ENCODE assay signal across 12 cellular contexts in the genomic region with DNA sequence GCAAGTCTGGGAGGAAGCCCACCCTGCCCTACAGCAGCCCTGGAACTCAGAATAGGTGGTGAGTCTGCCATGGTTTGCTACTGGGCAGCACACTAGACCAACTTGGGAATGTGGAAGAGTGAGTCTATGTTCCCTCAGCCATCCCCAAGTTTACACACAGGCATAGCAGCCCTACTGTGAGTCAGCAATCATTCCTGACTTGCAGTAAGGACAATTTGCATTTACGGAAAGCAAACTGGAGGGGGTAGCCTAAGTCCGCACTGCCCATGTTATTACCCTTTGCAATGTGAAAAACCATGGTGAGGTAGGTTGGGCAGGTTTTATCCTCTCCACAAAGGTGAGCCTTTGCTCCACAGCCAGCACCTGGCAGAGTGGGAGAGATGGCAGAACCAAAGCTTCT. TPM values are rescaled to one million over a fixed set of nuclear protein-coding genes. Genes with fewer than 3 reads are reported as not detected.
DNase-seq lines count a peak whose midpoint lies in the region; ATAC-seq, FAIRE-seq and TF ChIP-seq lines count a peak whose summit lies in the region.
"Had no signal": no experiment of that assay in that cellular context is flagged by ENCODE, and none has a peak within 500 bp of the region (broad histone marks: within the 10 kb centered on the region; RNA-seq: fewer than 3 reads in every experiment).

No MANE protein-coding gene starts in this region.

- peaks cover 58% of the 10 kb centered on the region for H3K9me1 ChIP-seq in IMR-90 (ENCODE audit: insufficient read depth, low read length)

- BruUV-seq in IMR-90 (replicated peaks; lab: Mats Ljungman, UMichigan): no TSS peak

- H3K56ac ChIP-seq in IMR-90 (ENCODE audit: extremely low read depth, insufficient read depth, low read length): no peak overlapping the region

- H2AK9ac ChIP-seq in IMR-90 (replicated peaks; ENCODE audit: low read depth, low read length, poor library complexity): no peak overlapping the region

- peaks cover 68% of the 10 kb centered on the region for H3K4me1 Mint-ChIP-seq in CD4-positive, alpha-beta T cell (ENCODE audit: low read depth)
- H3K4me1 Mint-ChIP-seq in astrocyte (ENCODE audit: low read depth, unreplicated experiment) (peaks cover 29% of the 10 kb centered on the region), natural killer cell (peaks cover 56 to 70% of the 10 kb centered on the region in 2 donors)

- H4K8ac ChIP-seq in IMR-90 (ENCODE audit: low read depth in 2 of 2, low read length in 2 of 2): no peak overlapping the region

- no peaks in the 10 kb centered on the region for H3K9me3 Mint-ChIP-seq in CD4-positive, alpha-beta T cell
- H3K9me3 Mint-ChIP-seq in astrocyte (ENCODE audit: unreplicated experiment) (no peaks in the 10 kb centered on the region), natural killer cell (no peaks in the 10 kb centered on the region)

- intact Hi-C loops in CD4-positive, alpha-beta T cell (cut with DNase I, micrococcal nuclease): no loop called here
- intact Hi-C loops in IMR-90 (cut with micrococcal nuclease) (no loop called here), natural killer cell (cut with micrococcal nuclease) (loop anchor here (2.0 kb wide), 2 partner anchors 32 to 54 kb away; a partner anchor contains a TSS)

- CTCF ChIA-PET in CD4-positive, alpha-beta T cell (lab: Charles Lee): interaction anchor here (1.1 to 2.4 kb wide), 3 partner anchors 12 to 33 kb away, joined by 4 to 45 read pairs (median 11); a partner anchor contains a TSS
- CTCF ChIA-PET in IMR-90 (lab: Yijun Ruan, JAX): interaction anchor here (0.6 kb wide), 1 partner anchor 83 kb away, joined by 4 read pairs; no protein-coding TSS in a partner anchor

- H2BK15ac ChIP-seq in IMR-90 (ENCODE audit: low read depth, low read length): no peak overlapping the region

- H2BK5ac ChIP-seq in IMR-90 (ENCODE audit: low read depth, low read length, poor library complexity, severe bottlenecking): no peak overlapping the region

- H3K27ac Mint-ChIP-seq in CD4-positive, alpha-beta T cell: peak overlapping the region; percentile 91
- H3K27ac Mint-ChIP-seq in astrocyte (ENCODE audit: unreplicated experiment) (no peak overlapping the region), natural killer cell (peak overlapping the region; percentile 97 to 99)
- H3K27ac Mint-ChIP-seq: progenitor cell of endocrine pancreas had no signal

- no peaks in the 10 kb centered on the region for H3K27me3 ChIP-seq in CD4-positive, alpha-beta T cell (ENCODE audit: control insufficient read depth, insufficient read depth, low read length)
- H3K27me3 ChIP-seq in IMR-90 (ENCODE audit: control insufficient read depth, insufficient read depth, low read length): no peaks in the 10 kb centered on the region
- H3K27me3 ChIP-seq in astrocyte (ENCODE audit: insufficient read depth, low read length): no peaks in the 10 kb centered on the region
- H3K27me3 ChIP-seq: tibial artery had no signal

- no peak for TF ChIP-seq RAD21 in IMR-90 (IDR thresholded peaks at IDR 0.05; ENCODE audit: low read length)

- H3K27me3 Mint-ChIP-seq in CD4-positive, alpha-beta T cell: no peaks in the 10 kb centered on the region
- H3K27me3 Mint-ChIP-seq in astrocyte (ENCODE audit: low read depth, unreplicated experiment) (no peaks in the 10 kb centered on the region), natural killer cell (ENCODE audit: low read depth in 2 of 2) (no peaks in the 10 kb centered on the region)
- H3K27me3 Mint-ChIP-seq: progenitor cell of endocrine pancreas had no signal

- no peaks in the 10 kb centered on the region for H3K9me3 ChIP-seq in CD4-positive, alpha-beta T cell (ENCODE audit: control insufficient read depth, low read length)
- H3K9me3 ChIP-seq in IMR-90 (ENCODE audit: control insufficient read depth, insufficient read depth, low read length): no peaks in the 10 kb centered on the region
- no peaks in the 10 kb centered on the region for H3K9me3 ChIP-seq in astrocyte (ENCODE audit: insufficient read depth, low read depth, low read length)
- H3K9me3 ChIP-seq: tibial artery had no signal

- dilution Hi-C loops in IMR-90 (cut with HindIII; ENCODE audit: low sequenced_read_pairs, unreplicated experiment): no loop called here

- no peak for ATAC-seq in CD4-positive, alpha-beta T cell (ENCODE audit: poor library complexity)
- ATAC-seq in IMR-90 (ENCODE audit: low read depth) (no peak), natural killer cell (no peak), HG03175 (IDR thresholded peaks at IDR 0.05; ENCODE audit: unreplicated experiment) (no peak)

- no peak overlapping the region for H4K5ac ChIP-seq in IMR-90 (ENCODE audit: low read depth, low read length)

- no peak overlapping the region for H3K18ac ChIP-seq in IMR-90 (ENCODE audit: low read depth, low read length)

- peak overlapping the region; percentile 29; the same call in 1 of the 2 replicates for H2AK5ac ChIP-seq in IMR-90 (ENCODE audit: low read depth, low read length)

- H3K4me1 ChIP-seq in IMR-90 (ENCODE audit: control insufficient read depth, insufficient read depth, low read length): peaks cover 20% of the 10 kb centered on the region
- H3K4me1 ChIP-seq in astrocyte (ENCODE audit: insufficient read depth, low read length): peaks cover 27% of the 10 kb centered on the region

- H2BK120ac ChIP-seq in IMR-90 (ENCODE audit: low read depth, low read length): no peak overlapping the region

- H3K14ac ChIP-seq in IMR-90 (replicated peaks; ENCODE audit: low read depth, low read length): no peak overlapping the region

- H3K27ac ChIP-seq in CD4-positive, alpha-beta T cell (ENCODE audit: low read depth, low read length): peak overlapping the region; percentile 85
- no peak overlapping the region for H3K27ac ChIP-seq in IMR-90 (ENCODE audit: insufficient read depth, low read length)
- H3K27ac ChIP-seq in astrocyte (ENCODE audit: low read depth, low read length): no peak overlapping the region

- H3K9ac ChIP-seq in IMR-90 (ENCODE audit: low read depth, low read length) (no peak overlapping the region), astrocyte (ENCODE audit: low read length) (no peak overlapping the region)

- WGBS in IMR-90 (ENCODE audit: extremely low coverage in 2 of 2, insufficient read length in 1 of 2), 2 experiments: no CpG with 5 or more reads among the region's 2 CpGs

- no peak overlapping the region for H4K91ac ChIP-seq in IMR-90 (ENCODE audit: insufficient read depth, low read depth, low read length)

- no peak for DNase-seq in CD4-positive, alpha-beta T cell
- DNase-seq in IMR-90 (no peak), astrocyte (ENCODE audit: low read depth) (no peak), natural killer cell (no peak), NCI-H524 (lab: John Stamatoyannopoulos, UW) (no peak), T-helper 9 cell (no peak)
- no peak for DNase-seq in stimulated activated CD4-positive, alpha-beta T cell treated with anti-CD3 and anti-CD28 coated beads, Interleukin-1b, Interleukin-23, amount 100 ng/mL, for 48 hours
- DNase-seq: kidney, NCI-H526, tibial artery had no signal

- H3K4me3 ChIP-seq in IMR-90 (ENCODE audit: insufficient read depth, low read depth, low read length): no peak overlapping the region
- no peak overlapping the region for H3K4me3 ChIP-seq in astrocyte (ENCODE audit: insufficient read depth, low read depth, low read length)
- H3K4me3 ChIP-seq: tibial artery had no signal

- H3K4me2 ChIP-seq in IMR-90 (ENCODE audit: low read depth, low read length): no peak overlapping the region
- H3K4me2 ChIP-seq in astrocyte (ENCODE audit: low read length): no peak overlapping the region

- H4K20me1 ChIP-seq in IMR-90 (ENCODE audit: insufficient read depth, low read length): peaks cover 9% of the 10 kb centered on the region
- H4K20me1 ChIP-seq in astrocyte (ENCODE audit: insufficient read depth, low read length): peaks cover 3% of the 10 kb centered on the region

- in situ Hi-C loops in IMR-90 (cut with MboI; ENCODE audit: low sequenced_read_pairs): no loop called here

- peaks cover 16 to 79% of the 10 kb centered on the region in 2 experiments; a peak in 3 of 4 replicates for H3K79me1 ChIP-seq in IMR-90 (ENCODE audit: low read depth in 1 of 2, low read length in 2 of 2)

- peaks cover 33% of the 10 kb centered on the region for H3K36me3 ChIP-seq in IMR-90 (ENCODE audit: control insufficient read depth, insufficient read depth, low read length)
- no peaks in the 10 kb centered on the region for H3K36me3 ChIP-seq in astrocyte (ENCODE audit: insufficient read depth, low read length)

- no peak overlapping the region for H3K4ac ChIP-seq in IMR-90 (ENCODE audit: low read depth, low read length)

- peaks cover 31% of the 10 kb centered on the region for H3K36me3 Mint-ChIP-seq in CD4-positive, alpha-beta T cell (ENCODE audit: low read depth)
- H3K36me3 Mint-ChIP-seq in astrocyte (ENCODE audit: low read depth, unreplicated experiment): peaks cover 16% of the 10 kb centered on the region
- H3K36me3 Mint-ChIP-seq in natural killer cell: no peaks in the 10 kb centered on the region

- peaks cover 26% of the 10 kb centered on the region for H3K79me2 ChIP-seq in astrocyte (ENCODE audit: insufficient read depth, low read length)

- no peak for TF ChIP-seq CTCF in CD4-positive, alpha-beta T cell (IDR thresholded peaks at IDR 0.05)
- TF ChIP-seq CTCF in IMR-90 (conservative IDR thresholded peaks at IDR 0.05; ENCODE audit: low read depth, low read length) (no peak), astrocyte (IDR thresholded peaks at IDR 0.05; ENCODE audit: insufficient read depth, low read depth, low read length) (no peak), natural killer cell (IDR thresholded peaks at IDR 0.05) (no peak)

- TF ChIP-seq POLR2A in IMR-90 (IDR thresholded peaks at IDR 0.05; ENCODE audit: low read depth, low read length): no peak

- peak overlapping the region; percentile 75 for H3K4me3 Mint-ChIP-seq in CD4-positive, alpha-beta T cell
- peak overlapping the region; percentile 11 for H3K4me3 Mint-ChIP-seq in astrocyte (ENCODE audit: unreplicated experiment)
- H3K4me3 Mint-ChIP-seq in natural killer cell: peak overlapping the region; percentile 89

- H2AFZ ChIP-seq in IMR-90 (replicated peaks; ENCODE audit: low read length, poor library complexity) (no peak overlapping the region), astrocyte (ENCODE audit: low read depth, low read length) (no peak overlapping the region)

- H2BK20ac ChIP-seq in IMR-90 (ENCODE audit: low read depth, low read length): no peak overlapping the region

- H3K23ac ChIP-seq in IMR-90 (ENCODE audit: low read depth, low read length): no peak overlapping the region

- POLR2A ChIA-PET in CD4-positive, alpha-beta T cell (lab: Charles Lee): interaction anchor here (0.5 to 4.3 kb wide), 8 partner anchors 9 to 410 kb away, joined by 3 to 40 read pairs (median 13); a partner anchor contains a TSS
- POLR2A ChIA-PET in IMR-90 (lab: Charles Lee; ENCODE audit: unreplicated experiment): no interaction called here

- FAIRE-seq in astrocyte (lab: Jason Lieb, UNC): no peak
- FAIRE-seq: kidney had no signal

RNA-seq across cellular contexts. Expression of a gene that starts 4.6 kb away (rescaled TPM):
- 10 to 100 TPM; 21.4 to 22.0 TPM for total RNA-seq in CD4-positive, alpha-beta T cell
- total RNA-seq in IMR-90 (2012; rRNA removed) (12.8 and 15.1 TPM in 2 replicates), astrocyte (14.7 and 15.3 TPM in 2 replicates), natural killer cell (10 to 100 TPM; 35.4 to 40.7 (median 36.7) TPM)
- 43.2 and 46.6 TPM in 2 replicates for polyA plus RNA-seq in IMR-90 (2012; rRNA removed)
- 32.0 and 57.4 TPM in 2 replicates for polyA plus RNA-seq in IMR-90 (2012; cell fraction: cytosol; rRNA removed)
- 14.9 and 15.1 TPM in 2 replicates for polyA plus RNA-seq in IMR-90 (2012; cell fraction: nucleus; rRNA removed; ENCODE audit: low replicate concordance)

RNA-seq across cellular contexts. Expression of a gene that starts 5.1 kb away (rescaled TPM):
- total RNA-seq in CD4-positive, alpha-beta T cell: 100 to 1,000 TPM; 256 to 271 TPM
- total RNA-seq in IMR-90 (2012; rRNA removed) (879 and 897 TPM in 2 replicates), astrocyte (538 and 553 TPM in 2 replicates), natural killer cell (100 to 1,000 TPM; 342 to 372 (median 370) TPM)
- 369 and 383 TPM in 2 replicates for polyA plus RNA-seq in IMR-90 (2012; rRNA removed)
- 692 and 1,180 TPM in 2 replicates for polyA plus RNA-seq in IMR-90 (2012; cell fraction: cytosol; rRNA removed)
- polyA plus RNA-seq in IMR-90 (2012; cell fraction: nucleus; rRNA removed; ENCODE audit: low replicate concordance): 208 and 242 TPM in 2 replicates

RNA-seq across cellular contexts. Expression of a gene that starts 5.4 kb away (rescaled TPM):
- total RNA-seq in CD4-positive, alpha-beta T cell: 10 to 100 TPM; 10.5 to 12.7 TPM
- total RNA-seq in IMR-90 (2012; rRNA removed) (0.28 and 0.36 TPM in 2 replicates), astrocyte (4.0 and 5.2 TPM in 2 replicates), natural killer cell (10 to 100 TPM; 13.4 to 14.2 (median 14.0) TPM)
- 5.0 and 5.5 TPM in 2 replicates for polyA plus RNA-seq in IMR-90 (2012; rRNA removed)
- polyA plus RNA-seq in IMR-90 (2012; cell fraction: cytosol; rRNA removed): 0.90 and 0.91 TPM in 2 replicates
- polyA plus RNA-seq in IMR-90 (2012; cell fraction: nucleus; rRNA removed; ENCODE audit: low replicate concordance): 47.6 and 77.6 TPM in 2 replicates

RNA-seq across cellular contexts. Expression of a gene that starts 12.3 kb away (rescaled TPM):
- total RNA-seq in CD4-positive, alpha-beta T cell: 10 to 100 TPM; 25.0 to 25.1 TPM
- total RNA-seq in IMR-90 (2012; rRNA removed) (2.8 and 3.4 TPM in 2 replicates), astrocyte (19.8 and 20.1 TPM in 2 replicates), natural killer cell (10 to 100 TPM; 28.7 to 36.5 (median 30.6) TPM)
- 8.0 and 11.4 TPM in 2 replicates for polyA plus RNA-seq in IMR-90 (2012; rRNA removed)
- polyA plus RNA-seq in IMR-90 (2012; cell fraction: cytosol; rRNA removed): 4.5 and 6.7 TPM in 2 replicates
- polyA plus RNA-seq in IMR-90 (2012; cell fraction: nucleus; rRNA removed; ENCODE audit: low replicate concordance): 143 and 158 TPM in 2 replicates

RNA-seq across cellular contexts. Expression of a gene that starts 53.2 kb away (rescaled TPM):
- total RNA-seq in CD4-positive, alpha-beta T cell: 10 to 100 TPM; 15.0 to 18.3 TPM
- 30.8 and 31.0 TPM in 2 replicates for total RNA-seq in IMR-90 (2012; rRNA removed)
- 40.2 and 41.0 TPM in 2 replicates for polyA plus RNA-seq in IMR-90 (2012; rRNA removed)
- polyA plus RNA-seq in IMR-90 (2012; cell fraction: cytosol; rRNA removed): 18.8 and 41.4 TPM in 2 replicates
- polyA plus RNA-seq in IMR-90 (2012; cell fraction: nucleus; rRNA removed; ENCODE audit: low replicate concordance): 19.0 and 23.3 TPM in 2 replicates
- 64.3 and 84.3 TPM in 2 replicates for total RNA-seq in astrocyte
- 10 to 100 TPM in 2 of 3 donors, 1 to 10 TPM in 1; 9.6 to 22.4 (median 20.6) TPM for total RNA-seq in natural killer cell

Comparison
In these comparisons a context has a peak if more than half of its experiments do, and no peak if none do; other contexts are left out.
1. H3K4me3 Mint-ChIP-seq: peak in every context shown above with its lines; median percentile 89 in natural killer cell; 75 in CD4-positive, alpha-beta T cell; 11 in astrocyte.